Comparison of ENCODE assay signal across 8 cellular contexts in genomic region chr16:21301168-21301894, GRCh38. TPM values are rescaled to one million over a fixed set of nuclear protein-coding genes. Genes with fewer than 3 reads are reported as not detected.
A peak's percentile ranks its signal among the peaks of the same experiment; 100 is the strongest.
DNase-seq lines count a peak whose midpoint lies in the region; ATAC-seq and TF ChIP-seq lines count a peak whose summit lies in the region.

No MANE protein-coding gene starts in this region.

- no peak overlapping the region for H3K27ac Mint-ChIP-seq in endodermal cell
- H3K27ac Mint-ChIP-seq in stimulated activated naive CD8-positive, alpha-beta T cell treated with anti-CD3 and anti-CD28 coated beads, Interleukin-15, amount 100 ng/mL, for 72 hours, result peak overlapping the region; percentile 41 to 77

- no peak overlapping the region for H3K27ac ChIP-seq in endodermal cell (ENCODE audit: low read depth, low read length)
- no peak overlapping the region for H3K27ac ChIP-seq in mesodermal cell (ENCODE audit: low read depth, low read length, severe bottlenecking)

- WGBS in endodermal cell (ENCODE audit: insufficient coverage in 1 of 2, insufficient read length in 1 of 2), 2 experiments, result 1% methylated on average over 24 to 58 of the region's 60 CpGs
- 1% methylated on average over 27 to 42 of the region's 60 CpGs for WGBS in mesodermal cell (ENCODE audit: insufficient coverage in 2 of 2), 2 experiments

- H3K9me3 Mint-ChIP-seq in endodermal cell, result no peaks in the 10 kb centered on the region
- H3K9me3 Mint-ChIP-seq in stimulated activated naive CD8-positive, alpha-beta T cell treated with anti-CD3 and anti-CD28 coated beads, Interleukin-15, amount 100 ng/mL, for 72 hours, result no peaks in the 10 kb centered on the region

- H3K27me3 Mint-ChIP-seq in endodermal cell (ENCODE audit: insufficient read depth), result peaks cover 81% of the 10 kb centered on the region
- peaks cover 63% of the 10 kb centered on the region for H3K27me3 Mint-ChIP-seq in stimulated activated naive CD8-positive, alpha-beta T cell treated with anti-CD3 and anti-CD28 coated beads, Interleukin-15, amount 100 ng/mL, for 72 hours

- ATAC-seq in HG03108 (IDR thresholded peaks at IDR 0.05; ENCODE audit: unreplicated experiment), result peak; percentile 42
- peak; percentile 74 for ATAC-seq in stimulated activated naive CD8-positive, alpha-beta T cell treated with anti-CD3 and anti-CD28 coated beads, Interleukin-15, amount 100 ng/mL, for 72 hours

- H3K4me3 Mint-ChIP-seq in endodermal cell, result peak overlapping the region; percentile 69
- H3K4me3 Mint-ChIP-seq in stimulated activated naive CD8-positive, alpha-beta T cell treated with anti-CD3 and anti-CD28 coated beads, Interleukin-15, amount 100 ng/mL, for 72 hours, result peak overlapping the region; percentile 94 to 97

- TF ChIP-seq CTCF in BE2C (IDR thresholded peaks at IDR 0.05; ENCODE audit: low read depth, low read length), result no peak
- TF ChIP-seq CTCF in endodermal cell (conservative IDR thresholded peaks at IDR 0.05), result peak; percentile 42

- H3K36me3 ChIP-seq in BE2C, result no peaks in the 10 kb centered on the region
- H3K36me3 ChIP-seq in endodermal cell (ENCODE audit: control insufficient read depth, insufficient read depth, low read length), result no peaks in the 10 kb centered on the region
- H3K36me3 ChIP-seq in mesodermal cell (ENCODE audit: control insufficient read depth, insufficient read depth, low read length), result no peaks in the 10 kb centered on the region

- H3K4me1 Mint-ChIP-seq in endodermal cell, result peaks cover 15% of the 10 kb centered on the region
- H3K4me1 Mint-ChIP-seq in stimulated activated naive CD8-positive, alpha-beta T cell treated with anti-CD3 and anti-CD28 coated beads, Interleukin-15, amount 100 ng/mL, for 72 hours, result peaks cover 26% of the 10 kb centered on the region

- H3K9ac ChIP-seq in endodermal cell (ENCODE audit: extremely low read depth, low read length, poor library complexity, severe bottlenecking), result no peak overlapping the region

- no peaks in the 10 kb centered on the region for H3K36me3 Mint-ChIP-seq in endodermal cell (ENCODE audit: low read depth)

- peaks cover 11% of the 10 kb centered on the region for H3K27me3 ChIP-seq in BE2C
- peaks cover 38% of the 10 kb centered on the region for H3K27me3 ChIP-seq in endodermal cell (ENCODE audit: control insufficient read depth, insufficient read depth, low read length, poor library complexity, severe bottlenecking)

- in situ Hi-C loops in GM18951 (cut with MboI; ENCODE audit: low sequenced_read_pairs, unreplicated experiment), result no loop called here

- H3K9me3 ChIP-seq in BE2C (no peaks in the 10 kb centered on the region), endodermal cell (ENCODE audit: control insufficient read depth, low read length) (no peaks in the 10 kb centered on the region), mesodermal cell (ENCODE audit: control insufficient read depth, low read length) (no peaks in the 10 kb centered on the region)

- TF ChIP-seq POLR2A in GM18951 (IDR thresholded peaks at IDR 0.05; ENCODE audit: extremely low read depth, insufficient read depth, insufficient read length), result peak; percentile 71

- DNase-seq in BE2C (peak; percentile 75), NCI-H2196 treated with DMSO at 0.1 percent for 48 hours (lab: John Stamatoyannopoulos, UW; ENCODE audit: unreplicated experiment) (peak; percentile 66), endodermal cell (peak; percentile 92)
- DNase-seq in activated CD4-positive, alpha-beta T cell treated with anti-CD3 and anti-CD28 coated beads for 4 hours, result peak; percentile 33 to 52
- peak; percentile 40 to 50 for DNase-seq in stimulated activated naive CD8-positive, alpha-beta T cell treated with anti-CD3 and anti-CD28 coated beads, Interleukin-15, amount 100 ng/mL, for 72 hours

- H3K4me1 ChIP-seq in BE2C (no peaks in the 10 kb centered on the region), endodermal cell (ENCODE audit: control insufficient read depth, insufficient read depth, low read length) (peaks cover 4% of the 10 kb centered on the region), mesodermal cell (ENCODE audit: control insufficient read depth, insufficient read depth, low read length, poor library complexity, severe bottlenecking) (peaks cover 4% of the 10 kb centered on the region)

- H3K4me3 ChIP-seq in BE2C (ENCODE audit: low read depth, low read length) (peak overlapping the region; percentile 64), endodermal cell (ENCODE audit: low read length) (peak overlapping the region; percentile 87), mesodermal cell (ENCODE audit: extremely low read depth, insufficient read depth, low read length, poor library complexity, severe bottlenecking) (peak overlapping the region; percentile 58)

RNA-seq across cellular contexts. Expression of gene CRYM, which starts 23.2 kb away (rescaled TPM):
- not detected for polyA plus RNA-seq in BE2C (2012; ENCODE audit: insufficient read depth, insufficient read length, low read depth)
- 10 to 100 TPM; 14.2 to 21.0 TPM for total RNA-seq in endodermal cell
- polyA plus RNA-seq in endodermal cell (2013, experiment 1 of 2), result 4.6 TPM
- 3.7 TPM for polyA plus RNA-seq in endodermal cell (2013, experiment 2 of 2)
- polyA plus RNA-seq in mesodermal cell (2013, experiment 1 of 2), result 3.9 TPM
- 4.7 TPM for polyA plus RNA-seq in mesodermal cell (2013, experiment 2 of 2)
